In genomic region chr2:97093983-97094771, GRCh38 we compare ENCODE assay signal across 8 cellular contexts. TPM values are rescaled to one million over a fixed set of nuclear protein-coding genes. Genes with fewer than 3 reads are reported as not detected.
DNase-seq lines count a peak whose midpoint lies in the region; ATAC-seq and TF ChIP-seq lines count a peak whose summit lies in the region.
"Not testable (repeated sequence)": the region's sequence is repeated elsewhere in the genome, so short reads cannot be mapped to it uniquely, and the experiment has no call there.

No MANE protein-coding gene starts in this region.

- ATAC-seq in GM21737 (IDR thresholded peaks at IDR 0.05; ENCODE audit: unreplicated experiment): peak; percentile 28
- ATAC-seq in HG03280 (IDR thresholded peaks at IDR 0.05; ENCODE audit: unreplicated experiment): peak; percentile 16
- ATAC-seq in heart left ventricle: peak in 3 of 4 donors; percentile 4 to 13 (median 10)
- peak in 2 of 3 donors; percentile 7 to 27 for ATAC-seq in natural killer cell
- ATAC-seq in thoracic aorta (ENCODE audit: insufficient number of reproducible peaks, low FRiP score, low read depth): not testable (repeated sequence)

- CTCF ChIA-PET in SK-N-SH (lab: Yijun Ruan, JAX): not testable (repeated sequence)

- not testable (repeated sequence) for H3K4me1 Mint-ChIP-seq in natural killer cell

- not testable (repeated sequence) for H3K9me2 ChIP-seq in SK-N-SH

- POLR2A ChIA-PET in SK-N-SH (lab: Yijun Ruan, JAX): not testable (repeated sequence)

- H3K4me3 Mint-ChIP-seq in natural killer cell: peak overlapping the region; percentile 6

- H3K4me3 ChIP-seq in SK-N-SH (ENCODE audit: low read depth in 2 of 2, low read length in 1 of 2) (peak overlapping the region; percentile 13 to 38; a peak in 2 of 4 replicates), ascending aorta (peak overlapping the region; percentile 50 to 58), heart left ventricle (peak overlapping the region in 10 of 12 donors; percentile 46 to 62 (median 52)), thoracic aorta (peak overlapping the region; percentile 71)

- H3F3A ChIP-seq in SK-N-SH (replicated peaks; ENCODE audit: insufficient read depth): not testable (repeated sequence)

- intact Hi-C loops in ascending aorta (cut with DNase I): loop anchor here (10.0 kb wide), 1 partner anchor 229 kb away; no protein-coding TSS in a partner anchor
- intact Hi-C loops in heart left ventricle (cut with DNase I); natural killer cell (cut with micrococcal nuclease): not testable (repeated sequence)

- not testable (repeated sequence) for H3K27me3 ChIP-seq in SK-N-SH (ENCODE audit: insufficient read depth); ascending aorta; heart left ventricle; thoracic aorta (replicated peaks; ENCODE audit: insufficient read depth)

- not testable (repeated sequence) for H2AFZ ChIP-seq in SK-N-SH (ENCODE audit: low read depth)

- H3K27ac ChIP-seq in SK-N-SH (ENCODE audit: low read depth in 2 of 2, low read length in 1 of 2): not testable (repeated sequence)
- H3K27ac ChIP-seq in ascending aorta (peak overlapping the region; percentile 45 to 73), heart left ventricle (peak overlapping the region in 2 of 12 donors; percentile 68 to 77), thoracic aorta (peak overlapping the region in 1 of 2 donors; percentile 52)

- H3K9ac ChIP-seq in SK-N-SH: not testable (repeated sequence)

- not testable (repeated sequence) for H3K4me2 ChIP-seq in SK-N-SH

- H3K4me1 ChIP-seq in SK-N-SH (ENCODE audit: control insufficient read depth in 1 of 2, insufficient read depth in 2 of 2, low read depth in 1 of 2, low read length in 1 of 2); ascending aorta; heart left ventricle; thoracic aorta (ENCODE audit: control insufficient read depth in 1 of 2, low read depth in 2 of 2): not testable (repeated sequence)

- TF ChIP-seq CTCF in SK-N-SH (IDR thresholded peaks at IDR 0.05); ascending aorta (IDR thresholded peaks at IDR 0.05); heart left ventricle (IDR thresholded peaks at IDR 0.05); natural killer cell (IDR thresholded peaks at IDR 0.05); thoracic aorta (IDR thresholded peaks at IDR 0.05): not testable (repeated sequence)

- H3K27me3 Mint-ChIP-seq in natural killer cell (ENCODE audit: low read depth in 2 of 2): peaks cover 13 to 14% of the 10 kb centered on the region in 2 donors

- H4K20me1 ChIP-seq in SK-N-SH (ENCODE audit: insufficient read depth): not testable (repeated sequence)

- peak; percentile 16 for DNase-seq in ELF-1 (ENCODE audit: low read depth, low spot score)
- DNase-seq in SK-N-SH; ascending aorta (ENCODE audit: low spot score in 2 of 2); heart left ventricle; natural killer cell; thoracic aorta (ENCODE audit: low spot score): not testable (repeated sequence)

- TF ChIP-seq POLR2A in heart left ventricle (IDR thresholded peaks at IDR 0.05): not testable (repeated sequence)

- TF ChIP-seq RAD21 in SK-N-SH (IDR thresholded peaks at IDR 0.05; ENCODE audit: low read length): not testable (repeated sequence)

- not testable (repeated sequence) for H3K36me3 Mint-ChIP-seq in natural killer cell

- not testable (repeated sequence) for H3K79me2 ChIP-seq in SK-N-SH (ENCODE audit: insufficient read depth)

- H3K9me3 ChIP-seq in SK-N-SH, ascending aorta, heart left ventricle, thoracic aorta: not testable (repeated sequence)

- TF ChIP-seq EP300 in SK-N-SH (IDR thresholded peaks at IDR 0.05; ENCODE audit: borderline replicate concordance in 1 of 2, low read depth in 1 of 2, low read length in 1 of 2): not testable (repeated sequence)

- WGBS in SK-N-SH (ENCODE audit: low lambda C conversion rate): 80% methylated on average over 1 of the region's 33 CpGs
- WGBS in heart left ventricle, 4 donors: 76 to 83% (median 81%) methylated on average over 4 to 5 of the region's 33 CpGs

- not testable (repeated sequence) for H3K36me3 ChIP-seq in SK-N-SH (replicated peaks in 1 of 2; ENCODE audit: control insufficient read depth in 1 of 2, insufficient read depth in 2 of 2, low read length in 1 of 2); ascending aorta; heart left ventricle; thoracic aorta

- H3K27ac Mint-ChIP-seq in natural killer cell: not testable (repeated sequence)

- not testable (repeated sequence) for H3K9me3 Mint-ChIP-seq in natural killer cell

RNA-seq across cellular contexts. Expression of gene FAHD2B, which starts 0.5 kb away (rescaled TPM):
- 13.3 and 13.6 TPM in 2 replicates for polyA plus RNA-seq in SK-N-SH (2012; rRNA removed)
- 7.3 and 10.7 TPM in 2 replicates for polyA plus RNA-seq in SK-N-SH (2012; cell fraction: cytosol; rRNA removed)
- polyA plus RNA-seq in SK-N-SH (2012; cell fraction: nucleus; rRNA removed): 33.4 and 37.1 TPM in 2 replicates
- total RNA-seq in ascending aorta: 18.5 TPM
- total RNA-seq in heart left ventricle: 10 to 100 TPM; 19.1 to 37.6 (median 21.9) TPM
- 10 to 100 TPM; 16.1 to 21.1 TPM for polyA plus RNA-seq in heart left ventricle
- total RNA-seq in natural killer cell: 10 to 100 TPM in 2 of 3 donors, 1 to 10 TPM in 1; 9.3 to 14.9 (median 10.1) TPM
- total RNA-seq in thoracic aorta: 1 to 10 TPM; 6.6 to 7.5 TPM

RNA-seq across cellular contexts. Expression of gene ANKRD36, which starts 18.8 kb away (rescaled TPM):
- polyA plus RNA-seq in SK-N-SH (2012; rRNA removed) (2.9 and 3.0 TPM in 2 replicates), heart left ventricle (1 to 10 TPM; 1.1 to 4.1 TPM)
- polyA plus RNA-seq in SK-N-SH (2012; cell fraction: cytosol; rRNA removed): 1.3 and 1.4 TPM in 2 replicates
- 12.0 and 14.1 TPM in 2 replicates for polyA plus RNA-seq in SK-N-SH (2012; cell fraction: nucleus; rRNA removed)
- total RNA-seq in ascending aorta (20.1 TPM), heart left ventricle (10 to 100 TPM in 2 of 9 donors, 1 to 10 TPM in 7; 2.3 to 10.6 (median 6.1) TPM), natural killer cell (10 to 100 TPM; 64.3 to 69.1 (median 68.4) TPM), thoracic aorta (10 to 100 TPM; 48.5 to 54.3 TPM)
